11 cellular contexts compared by ENCODE assay signal in genomic region chr15:40452296-40453090, GRCh38. TPM values are rescaled to one million over a fixed set of nuclear protein-coding genes. Genes with fewer than 3 reads are reported as not detected.
DNase-seq lines count a peak whose midpoint lies in the region; ATAC-seq, FAIRE-seq and TF ChIP-seq lines count a peak whose summit lies in the region.
"Had no signal": no experiment of that assay in that cellular context is flagged by ENCODE, and none has a peak within 500 bp of the region (broad histone marks: within the 10 kb centered on the region; RNA-seq: fewer than 3 reads in every experiment).

No MANE protein-coding gene starts in this region.

- H3K27me3 ChIP-seq in Karpas-422 (ENCODE audit: low read length): no peaks in the 10 kb centered on the region
- no peaks in the 10 kb centered on the region for H3K27me3 ChIP-seq in H1 (replicated peaks in 1 of 4; ENCODE audit: control insufficient read depth in 3 of 4, extremely low read depth in 1 of 4, insufficient read depth in 3 of 4, low read length in 3 of 4)

- H2BK15ac ChIP-seq in H1 (ENCODE audit: low read length): no peak overlapping the region

- H2AFZ ChIP-seq in Karpas-422 (ENCODE audit: low read length) (no peak overlapping the region), H1 (ENCODE audit: low read length) (no peak overlapping the region)

- no peak overlapping the region for H3K56ac ChIP-seq in H1 (replicated peaks; ENCODE audit: insufficient read length, low read depth, low read length)

- H3K4me2 ChIP-seq in Karpas-422 (ENCODE audit: low read depth, low read length, poor library complexity, severe bottlenecking): peak overlapping the region; percentile 25
- peak overlapping the region; percentile 2 to 31; a peak in 1 of 4 replicates for H3K4me2 ChIP-seq in H1 (ENCODE audit: insufficient read depth in 1 of 2, low read depth in 2 of 2, low read length in 2 of 2)

- POLR2A ChIA-PET in H1 (lab: Charles Lee; ENCODE audit: partially characterized antibody): interaction anchor here (1.1 to 6.2 kb wide), 4 partner anchors 11 to 46 kb away, joined by 3 to 36 read pairs (median 5); partner anchors contain the start of genes BAHD1, CHST14 and IVD

- H3K36me3 Mint-ChIP-seq in activated naive CD4-positive, alpha-beta T cell treated with anti-CD3 and anti-CD28 coated beads, Interleukin-2, amount 50 U/mL, for 24 hours: peaks cover 3% of the 10 kb centered on the region
- H3K36me3 Mint-ChIP-seq in progenitor cell of endocrine pancreas (ENCODE audit: insufficient read depth): no peaks in the 10 kb centered on the region

- 83% methylated on average over 11 of the region's 11 CpGs; no CpG with 5 or more reads in 1 of the 2 experiments for WGBS in H1 (ENCODE audit: extremely low coverage in 1 of 2, insufficient coverage in 1 of 2, insufficient read length in 1 of 2, insufficient replicate concordance in 2 of 2, low coverage in 1 of 2, low lambda C conversion rate in 2 of 2, missing lambda C conversion rate in 1 of 2), 2 experiments

- CTCF ChIA-PET in H1 (lab: Charles Lee; ENCODE audit: partially characterized antibody): interaction anchor here (0.6 to 5.0 kb wide), 8 partner anchors 8 to 235 kb away, joined by 3 to 26 read pairs (median 3); partner anchors contain the start of gene IVD

- peak overlapping the region; percentile 44; the same call in 1 of the 2 replicates for H2BK5ac ChIP-seq in H1 (ENCODE audit: low read depth, low read length)

- no peak overlapping the region for H3K18ac ChIP-seq in H1 (ENCODE audit: extremely low read depth, low read length)

- no peak for TF ChIP-seq RAD21 in H1 (IDR thresholded peaks at IDR 0.05 in 1 of 2, conservative IDR thresholded peaks at IDR 0.05 in 1 of 2; ENCODE audit: low read depth in 2 of 2, low read length in 2 of 2)

- H3K4me3 Mint-ChIP-seq in activated naive CD4-positive, alpha-beta T cell treated with anti-CD3 and anti-CD28 coated beads, Interleukin-2, amount 50 U/mL, for 24 hours: peak overlapping the region; percentile 71
- H3K4me3 Mint-ChIP-seq in progenitor cell of endocrine pancreas (ENCODE audit: low read depth): no peak overlapping the region

- H3K79me1 ChIP-seq in H1 (ENCODE audit: low read depth, low read length): peaks cover 38% of the 10 kb centered on the region

- H3K79me2 ChIP-seq in Karpas-422 (ENCODE audit: low read length) (peaks cover 93% of the 10 kb centered on the region), H1 (ENCODE audit: control insufficient read depth in 1 of 2, insufficient read depth in 2 of 2, low read length in 2 of 2) (peaks cover 20 to 99% of the 10 kb centered on the region in 2 experiments)

- H3K27ac Mint-ChIP-seq in activated naive CD4-positive, alpha-beta T cell treated with anti-CD3 and anti-CD28 coated beads, Interleukin-2, amount 50 U/mL, for 24 hours: peak overlapping the region; percentile 67
- H3K27ac Mint-ChIP-seq in progenitor cell of endocrine pancreas: no peak overlapping the region

- H3K36me3 ChIP-seq in Karpas-422 (ENCODE audit: insufficient read depth, low read length) (no peaks in the 10 kb centered on the region), H1 (ENCODE audit: control insufficient read depth in 2 of 4, insufficient read depth in 4 of 4, low read length in 3 of 4) (peaks cover 0 to 3% (median 0%) of the 10 kb centered on the region in 4 experiments; a peak in 1 of 8 replicates)

- TF ChIP-seq POLR2A in H1 (IDR thresholded peaks at IDR 0.05; ENCODE audit: control extremely low read depth in 1 of 2, low read depth in 2 of 2, low read length in 2 of 2): no peak

- no peak overlapping the region for H3K14ac ChIP-seq in H1 (ENCODE audit: insufficient read length)

- no peak overlapping the region for H2BK12ac ChIP-seq in H1 (ENCODE audit: low read depth, low read length)

- no peak overlapping the region for H3K23ac ChIP-seq in H1 (ENCODE audit: insufficient read length)

- H3K9me2 ChIP-seq in Karpas-422 (replicated peaks; ENCODE audit: insufficient read depth, low read length): no peaks in the 10 kb centered on the region

- no peak for TF ChIP-seq EP300 in H1 (IDR thresholded peaks at IDR 0.05; ENCODE audit: borderline replicate concordance in 1 of 2, low read depth in 2 of 2, low read length in 2 of 2)

- H3K9ac ChIP-seq in Karpas-422 (ENCODE audit: low read length) (peak overlapping the region; percentile 45), H1 (replicated peaks in 1 of 4; ENCODE audit: extremely low read depth in 1 of 4, low read depth in 3 of 4, low read length in 3 of 4) (no peak overlapping the region)

- H3K27ac ChIP-seq in Karpas-422 (ENCODE audit: low read length) (no peak overlapping the region), H1 (ENCODE audit: low read depth, low read length) (no peak overlapping the region; the same call in 1 of the 2 replicates)

- peaks cover 29% of the 10 kb centered on the region for H3K4me1 ChIP-seq in Karpas-422 (ENCODE audit: low read length)
- peaks cover 4 to 41% (median 19%) of the 10 kb centered on the region in 4 experiments for H3K4me1 ChIP-seq in H1 (replicated peaks in 1 of 4; ENCODE audit: control insufficient read depth in 3 of 4, insufficient read depth in 4 of 4, low read length in 3 of 4)

- peaks cover 96% of the 10 kb centered on the region for H3K4me1 Mint-ChIP-seq in activated naive CD4-positive, alpha-beta T cell treated with anti-CD3 and anti-CD28 coated beads, Interleukin-2, amount 50 U/mL, for 24 hours
- H3K4me1 Mint-ChIP-seq in progenitor cell of endocrine pancreas (ENCODE audit: low read depth): peaks cover 18% of the 10 kb centered on the region

- no peak overlapping the region for H4K91ac ChIP-seq in H1 (replicated peaks; ENCODE audit: insufficient read length, low read length)

- no peaks in the 10 kb centered on the region for H3K9me3 Mint-ChIP-seq in activated naive CD4-positive, alpha-beta T cell treated with anti-CD3 and anti-CD28 coated beads, Interleukin-2, amount 50 U/mL, for 24 hours
- H3K9me3 Mint-ChIP-seq in progenitor cell of endocrine pancreas (ENCODE audit: low read depth): no peaks in the 10 kb centered on the region

- H3K27me3 Mint-ChIP-seq in activated naive CD4-positive, alpha-beta T cell treated with anti-CD3 and anti-CD28 coated beads, Interleukin-2, amount 50 U/mL, for 24 hours: no peaks in the 10 kb centered on the region
- no peaks in the 10 kb centered on the region for H3K27me3 Mint-ChIP-seq in progenitor cell of endocrine pancreas

- ATAC-seq in HG03521 (IDR thresholded peaks at IDR 0.05; ENCODE audit: unreplicated experiment): no peak
- ATAC-seq in GM21825 (IDR thresholded peaks at IDR 0.05; ENCODE audit: unreplicated experiment): no peak

- no peak for FAIRE-seq in H1 (lab: Jason Lieb, UNC)

- H3K23me2 ChIP-seq in H1 (ENCODE audit: low read depth, low read length): no peaks in the 10 kb centered on the region

- H3K4ac ChIP-seq in H1 (replicated peaks; ENCODE audit: insufficient read length, low read depth, low read length): no peak overlapping the region

- H2AK5ac ChIP-seq in H1 (ENCODE audit: low read depth, low read length): no peak overlapping the region

- H3K9me3 ChIP-seq in Karpas-422 (ENCODE audit: low read length) (no peaks in the 10 kb centered on the region), H1 (ENCODE audit: insufficient read depth in 2 of 2, low read depth in 1 of 2, low read length in 1 of 2) (no peaks in the 10 kb centered on the region)

- no peak overlapping the region for H4K5ac ChIP-seq in H1 (ENCODE audit: insufficient read length, low read depth, low read length)

- H4K8ac ChIP-seq in H1 (ENCODE audit: extremely low read depth, insufficient read depth, low read length): peak overlapping the region; percentile 16; the same call in 1 of the 2 replicates

- H2BK120ac ChIP-seq in H1 (replicated peaks; ENCODE audit: low read depth, low read length): no peak overlapping the region

- no peak for DNase-seq in activated naive CD4-positive, alpha-beta T cell (lab: John Stamatoyannopoulos, UW)
- DNase-seq in Karpas-422 (peak; percentile 57), H1 (ENCODE audit: low read depth in 1 of 2, low spot score in 2 of 2) (no peak), NCI-H1092 treated with DMSO at 0.1 percent for 48 hours (lab: John Stamatoyannopoulos, UW) (no peak), progenitor cell of endocrine pancreas (ENCODE audit: low spot score, unreplicated experiment) (no peak)
- DNase-seq: activated CD8-positive, alpha-beta memory T cell treated with anti-CD3 and anti-CD28 coated beads, Interleukin-2, amount 50 U/mL, for 48 hours; IMR-90; stimulated activated naive CD4-positive, alpha-beta T cell treated with Interleukin-2 at 50 U/mL for 16 hours had no signal

- TF ChIP-seq CTCF in H1 (IDR thresholded peaks at IDR 0.05; ENCODE audit: control extremely low read depth in 1 of 3, insufficient read depth in 1 of 3, low read depth in 1 of 3, low read length in 3 of 3) (no peak), progenitor cell of endocrine pancreas (IDR thresholded peaks at IDR 0.05; ENCODE audit: unreplicated experiment) (no peak)

- H4K20me1 ChIP-seq in Karpas-422 (ENCODE audit: insufficient read depth, low read depth, low read length): peaks cover 29% of the 10 kb centered on the region
- H4K20me1 ChIP-seq in H1 (replicated peaks in 1 of 2; ENCODE audit: control insufficient read depth in 1 of 2, insufficient read depth in 2 of 2, low read length in 2 of 2): peaks cover 50 to 56% of the 10 kb centered on the region in 2 experiments

- H3K4me3 ChIP-seq in Karpas-422 (ENCODE audit: low read length): no peak overlapping the region
- no peak overlapping the region; a peak in 1 of 8 replicates for H3K4me3 ChIP-seq in H1 (ENCODE audit: extremely low read depth in 1 of 4, insufficient read depth in 2 of 4, low read depth in 3 of 4, low read length in 4 of 4)

- H2BK20ac ChIP-seq in H1 (ENCODE audit: low read length): no peak overlapping the region

RNA-seq across cellular contexts. Expression of gene BAHD1, which starts 11.7 kb away (rescaled TPM):
- total RNA-seq in Karpas-422 (2014; rRNA removed; shearing (Covaris generic); ENCODE audit: low replicate concordance): 10.3 and 15.4 TPM in 2 replicates
- 38.9 and 40.0 TPM in 2 replicates for total RNA-seq in H1 (2021; fragmentation: NEBNext Ultra II Directional; extraction: Animal tissue kit (Norgen Biotek cat#: 25700))
- polyA plus RNA-seq in H1 (2011; rRNA removed): 15.0 and 23.4 TPM in 2 replicates
- polyA plus RNA-seq in H1 (2011; cell fraction: cytosol; rRNA removed): 19.2 TPM
- polyA plus RNA-seq in H1 (2011; cell fraction: nucleus; rRNA removed): 45.1 TPM
- polyA plus RNA-seq in H1 (2012, experiment 1 of 2): 36.7 to 45.3 TPM (median 39.3 TPM) in 4 replicates
- polyA plus RNA-seq in H1 (2012, experiment 2 of 2): 31.9 TPM
- polyA plus RNA-seq in H1 (2013, experiment 1 of 2): 24.0 TPM
- 22.9 TPM for polyA plus RNA-seq in H1 (2013, experiment 2 of 2)
- polyA minus RNA-seq in H1 (2011; rRNA and poly(A)+ RNA removed): 16.4 and 20.1 TPM in 2 replicates
- 21.8 TPM for polyA minus RNA-seq in H1 (2011; cell fraction: cytosol; rRNA and poly(A)+ RNA removed)
- polyA minus RNA-seq in H1 (2011; cell fraction: nucleus; rRNA and poly(A)+ RNA removed): 23.6 TPM
- 24.1 and 24.3 TPM in 2 replicates for total RNA-seq in progenitor cell of endocrine pancreas

RNA-seq across cellular contexts. Expression of gene CHST14, which starts 18.3 kb away (rescaled TPM):
- 8.4 and 11.6 TPM in 2 replicates for total RNA-seq in Karpas-422 (2014; rRNA removed; shearing (Covaris generic); ENCODE audit: low replicate concordance)
- total RNA-seq in H1 (2021; fragmentation: NEBNext Ultra II Directional; extraction: Animal tissue kit (Norgen Biotek cat#: 25700)): 17.7 and 20.3 TPM in 2 replicates
- polyA plus RNA-seq in H1 (2011; rRNA removed): 13.4 and 15.2 TPM in 2 replicates
- 10.0 TPM for polyA plus RNA-seq in H1 (2011; cell fraction: cytosol; rRNA removed)
- 14.9 TPM for polyA plus RNA-seq in H1 (2011; cell fraction: nucleus; rRNA removed)
- 16.1 to 20.5 TPM (median 18.5 TPM) in 4 replicates for polyA plus RNA-seq in H1 (2012, experiment 1 of 2)
- 21.7 TPM for polyA plus RNA-seq in H1 (2012, experiment 2 of 2)
- 19.8 TPM for polyA plus RNA-seq in H1 (2013, experiment 1 of 2)
- 20.1 TPM for polyA plus RNA-seq in H1 (2013, experiment 2 of 2)
- 7.0 and 8.4 TPM in 2 replicates for polyA minus RNA-seq in H1 (2011; rRNA and poly(A)+ RNA removed)
- polyA minus RNA-seq in H1 (2011; cell fraction: cytosol; rRNA and poly(A)+ RNA removed): 13.4 TPM
- 6.5 TPM for polyA minus RNA-seq in H1 (2011; cell fraction: nucleus; rRNA and poly(A)+ RNA removed)
- total RNA-seq in progenitor cell of endocrine pancreas: 29.1 and 29.3 TPM in 2 replicates

RNA-seq across cellular contexts. Expression of gene IVD, which starts 46.9 kb away (rescaled TPM):
- 38.1 and 56.4 TPM in 2 replicates for total RNA-seq in Karpas-422 (2014; rRNA removed; shearing (Covaris generic); ENCODE audit: low replicate concordance)
- 78.8 and 80.0 TPM in 2 replicates for total RNA-seq in H1 (2021; fragmentation: NEBNext Ultra II Directional; extraction: Animal tissue kit (Norgen Biotek cat#: 25700))
- 55.2 and 63.7 TPM in 2 replicates for polyA plus RNA-seq in H1 (2011; rRNA removed)
- polyA plus RNA-seq in H1 (2011; cell fraction: cytosol; rRNA removed): 74.1 TPM
- 77.2 TPM for polyA plus RNA-seq in H1 (2011; cell fraction: nucleus; rRNA removed)
- polyA plus RNA-seq in H1 (2012, experiment 1 of 2): 51.3 to 57.3 TPM (median 56.8 TPM) in 4 replicates
- 38.4 TPM for polyA plus RNA-seq in H1 (2012, experiment 2 of 2)
- 29.4 TPM for polyA plus RNA-seq in H1 (2013, experiment 1 of 2)
- polyA plus RNA-seq in H1 (2013, experiment 2 of 2): 28.3 TPM
- 77.8 and 87.4 TPM in 2 replicates for polyA minus RNA-seq in H1 (2011; rRNA and poly(A)+ RNA removed)
- polyA minus RNA-seq in H1 (2011; cell fraction: cytosol; rRNA and poly(A)+ RNA removed): 47.9 TPM
- polyA minus RNA-seq in H1 (2011; cell fraction: nucleus; rRNA and poly(A)+ RNA removed): 52.2 TPM
- 82.0 and 93.0 TPM in 2 replicates for total RNA-seq in progenitor cell of endocrine pancreas
